Comparison of ENCODE assay signal across 11 cellular contexts in genomic region chr11:63843042-63843441, GRCh38. TPM values are rescaled to one million over a fixed set of nuclear protein-coding genes. Genes with fewer than 3 reads are reported as not detected.
DNase-seq lines count a peak whose midpoint lies in the region; ATAC-seq and TF ChIP-seq lines count a peak whose summit lies in the region.
"Had no signal": no experiment of that assay in that cellular context is flagged by ENCODE, and none has a peak within 500 bp of the region (broad histone marks: within the 10 kb centered on the region; RNA-seq: fewer than 3 reads in every experiment).

No MANE protein-coding gene starts in this region.

- 18% methylated on average over 1 of the region's 1 CpG for WGBS in prostate gland

- peaks cover 14% of the 10 kb centered on the region for H3K27me3 Mint-ChIP-seq in glutamatergic neuron (ENCODE audit: unreplicated experiment)

- no peak for TF ChIP-seq POLR2A in prostate gland (IDR thresholded peaks at IDR 0.05)

- H3K27me3 ChIP-seq in DND-41 (ENCODE audit: insufficient read depth, low read length, poor library complexity) (no peaks in the 10 kb centered on the region), prostate gland (replicated peaks; ENCODE audit: insufficient read depth) (no peaks in the 10 kb centered on the region)

- H3K27ac Mint-ChIP-seq in glutamatergic neuron (ENCODE audit: unreplicated experiment): peak overlapping the region; percentile 11

- H3K4me3 Mint-ChIP-seq in glutamatergic neuron (ENCODE audit: unreplicated experiment): peak overlapping the region; percentile 72

- 0 out of 2 replicates have a peak overlapping the region, but pooled peaks have one; percentile 96 for H3K9ac ChIP-seq in DND-41 (ENCODE audit: low read depth, low read length)

- H3K36me3 Mint-ChIP-seq in glutamatergic neuron (ENCODE audit: unreplicated experiment): no peaks in the 10 kb centered on the region

- DNase-seq in DND-41: no peak
- DNase-seq in glutamatergic neuron: no peak
- DNase-seq in prostate gland (ENCODE audit: low spot score): peak; percentile 27
- DNase-seq in T1000 (lab: John Stamatoyannopoulos, UW): no peak
- DNase-seq in HT-29 (ENCODE audit: low spot score): no peak
- DNase-seq: hippocampal formation, KG1, NCI-H524 treated with DMSO at 0.1 percent for 48 hours had no signal

- no peak overlapping the region for H2AFZ ChIP-seq in DND-41 (ENCODE audit: low read depth, low read length)

- H3K4me3 ChIP-seq in DND-41 (ENCODE audit: low read depth in 1 of 2, low read length in 2 of 2): no peak overlapping the region
- H3K4me3 ChIP-seq in prostate gland: no peak overlapping the region

- H4K20me1 ChIP-seq in DND-41 (ENCODE audit: insufficient read depth, low read length): peaks cover 80% of the 10 kb centered on the region

- H3K4me2 ChIP-seq in DND-41 (ENCODE audit: insufficient read depth, low read length): peak overlapping the region; percentile 29; the same call in 1 of the 2 replicates

- intact Hi-C loops in prostate gland (cut with DNase I): no loop called here

- peaks cover 50% of the 10 kb centered on the region for H3K4me1 Mint-ChIP-seq in glutamatergic neuron (ENCODE audit: low read depth, unreplicated experiment)

- no peak for TF ChIP-seq CTCF in DND-41 (IDR thresholded peaks at IDR 0.05; ENCODE audit: borderline replicate concordance, extremely low read depth, low read length, poor library complexity, severe bottlenecking)
- TF ChIP-seq CTCF in VCaP (conservative IDR thresholded peaks at IDR 0.05): no peak
- no peak for TF ChIP-seq CTCF in glutamatergic neuron (IDR thresholded peaks at IDR 0.05; ENCODE audit: partially characterized antibody, unreplicated experiment)
- TF ChIP-seq CTCF in prostate gland (IDR thresholded peaks at IDR 0.05): no peak

- H3K36me3 ChIP-seq in DND-41 (ENCODE audit: insufficient read depth, low read length): peaks cover 58% of the 10 kb centered on the region
- no peaks in the 10 kb centered on the region for H3K36me3 ChIP-seq in prostate gland

- peaks cover 17% of the 10 kb centered on the region for H3K9me3 Mint-ChIP-seq in glutamatergic neuron (ENCODE audit: unreplicated experiment)

- no peak overlapping the region for H3K27ac ChIP-seq in DND-41 (ENCODE audit: low read length)
- peak overlapping the region; percentile 96 for H3K27ac ChIP-seq in VCaP
- H3K27ac ChIP-seq in prostate gland: peak overlapping the region; percentile 85 to 93

- ATAC-seq in DND-41 (ENCODE audit: insufficient read depth, low read depth) (no peak), HG03159 (IDR thresholded peaks at IDR 0.05; ENCODE audit: unreplicated experiment) (no peak), GM21786 (IDR thresholded peaks at IDR 0.05; ENCODE audit: unreplicated experiment) (no peak)

- H3K4me1 ChIP-seq in DND-41 (ENCODE audit: insufficient read depth, low read length) (peaks cover 41% of the 10 kb centered on the region), prostate gland (replicated peaks) (peaks cover 37% of the 10 kb centered on the region)

- H3K79me2 ChIP-seq in DND-41 (ENCODE audit: insufficient read depth, low read length): peaks cover 90% of the 10 kb centered on the region

- H3K9me3 ChIP-seq in DND-41 (ENCODE audit: insufficient read depth, low read length, severe bottlenecking): no peaks in the 10 kb centered on the region
- H3K9me3 ChIP-seq in prostate gland: no peaks in the 10 kb centered on the region

RNA-seq across cellular contexts. Expression of gene MARK2, which starts 4.1 kb away (rescaled TPM):
- 76.8 TPM for total RNA-seq in glutamatergic neuron (ENCODE audit: unreplicated experiment)
- 10 to 100 TPM; 65.4 to 67.2 TPM for total RNA-seq in prostate gland
- total RNA-seq in HT-29 (2014; rRNA removed; shearing (Covaris generic)): 75.6 and 96.1 TPM in 2 replicates

RNA-seq across cellular contexts. Expression of gene SPINDOC, which starts 29.8 kb away (rescaled TPM):
- total RNA-seq in glutamatergic neuron (ENCODE audit: unreplicated experiment) (83.7 TPM), prostate gland (10 to 100 TPM; 17.8 to 36.2 TPM)
- 37.6 and 44.9 TPM in 2 replicates for total RNA-seq in HT-29 (2014; rRNA removed; shearing (Covaris generic))
